In genomic region chr5:20088361-20088760, GRCh38 we compare ENCODE assay signal across 22 cellular contexts.
"Had no signal": no experiment of that assay in that cellular context is flagged by ENCODE, and none has a peak within 500 bp of the region (broad histone marks: within the 10 kb centered on the region; RNA-seq: fewer than 3 reads in every experiment).

No MANE protein-coding gene starts in this region.

- DNase-seq: effector memory CD4-positive, alpha-beta T cell; foreskin fibroblast; glutamatergic neuron; islet precursor cell; lower lobe of right lung; naive B cell; occipital lobe; psoas muscle; retina; right lobe of liver; spleen; stimulated activated CD4-positive, alpha-beta T cell treated with anti-CD3 and anti-CD28 coated beads, Interleukin-15, amount 100 ng/mL, for 24 hours; stimulated activated CD4-positive, alpha-beta T cell treated with anti-CD3 and anti-CD28 coated beads, Interleukin-1b, Interleukin-23, amount 100 ng/mL, for 48 hours; stimulated activated CD4-positive, alpha-beta T cell treated with anti-CD3 and anti-CD28 coated beads, Interleukin-4, amount 100 ng/mL, for 4 hours; stimulated activated naive B cell treated with anti-CD40 and anti-IgM and Interleukin-4, amounts not matched to agents 10 μg/mL and 1 μg/mL and 100 μg/mL, for 72 hours; stomach; transverse colon had no signal

- ATAC-seq: esophagus mucosa; gastroesophageal sphincter; left lobe of liver; lower lobe of right lung; psoas muscle; right lobe of liver; stimulated activated naive B cell treated with anti-CD40 and anti-IgM and Interleukin-4, amounts not matched to agents 10 μg/mL and 1 μg/mL and 100 μg/mL, for 72 hours had no signal

- H3K27ac ChIP-seq: gastroesophageal sphincter, lower lobe of right lung, parathyroid adenoma, psoas muscle, right lobe of liver, spleen, stomach, thoracic aorta, transverse colon had no signal

- H3K27me3 ChIP-seq: gastroesophageal sphincter, right lobe of liver, spleen, stomach, transverse colon had no signal

- H3K4me3 ChIP-seq: gastroesophageal sphincter, lower lobe of right lung, psoas muscle, right lobe of liver, spleen, stomach, thoracic aorta, transverse colon had no signal

- H3K36me3 ChIP-seq: gastroesophageal sphincter, lower lobe of right lung, right lobe of liver, spleen, stomach, thoracic aorta, transverse colon had no signal

- H3K9me3 ChIP-seq: lower lobe of right lung, psoas muscle, right lobe of liver, thoracic aorta had no signal

- H3K4me1 ChIP-seq: gastroesophageal sphincter, lower lobe of right lung, parathyroid adenoma, psoas muscle, right lobe of liver, spleen, stomach, transverse colon had no signal
